In genomic region chr11:102047305-102047924, GRCh38 we compare ENCODE assay signal across 8 cellular contexts. TPM values are rescaled to one million over a fixed set of nuclear protein-coding genes. Genes with fewer than 3 reads are reported as not detected.
DNase-seq lines count a peak whose midpoint lies in the region; ATAC-seq and TF ChIP-seq lines count a peak whose summit lies in the region.

Gene CFAP300 (plus strand): TSS chr11:102047437. CDS start chr11:102047471, 34 bp downstream.

- no peaks in the 10 kb centered on the region for H3K9me3 ChIP-seq in subcutaneous abdominal adipose tissue (ENCODE audit: control insufficient read depth in 5 of 5, low read length in 5 of 5)

- H3K27me3 ChIP-seq in subcutaneous abdominal adipose tissue (ENCODE audit: control insufficient read depth in 5 of 5, insufficient read depth in 4 of 5, low read length in 5 of 5) = peaks cover 0 to 8% (median 0%) of the 10 kb centered on the region in 5 donors

- peaks cover 0 to 10% of the 10 kb centered on the region in 2 donors for H3K4me1 Mint-ChIP-seq in natural killer cell

- peaks cover 23 to 49% of the 10 kb centered on the region in 2 donors for H3K27me3 Mint-ChIP-seq in natural killer cell (ENCODE audit: low read depth in 2 of 2)

- H3K4me3 ChIP-seq in HFF-Myc (replicated peaks; ENCODE audit: low read depth, low read length) (peak within 1 kb of the TSS; percentile 54), foreskin fibroblast (ENCODE audit: low read depth in 1 of 2, low read length in 2 of 2) (peak within 1 kb of the TSS; percentile 68 to 81), subcutaneous abdominal adipose tissue (ENCODE audit: low read depth in 1 of 5, low read length in 5 of 5) (peak within 1 kb of the TSS; percentile 59 to 81 (median 77))

- peak in 1 of 3 donors; percentile 32 for ATAC-seq in natural killer cell

- peak within 1 kb of the TSS; percentile 49 for H3K4me3 Mint-ChIP-seq in natural killer cell

- peaks cover 0 to 16% (median 12%) of the 10 kb centered on the region in 5 donors for H3K4me1 ChIP-seq in subcutaneous abdominal adipose tissue (ENCODE audit: control insufficient read depth in 5 of 5, insufficient read depth in 5 of 5, low read length in 5 of 5)

- TF ChIP-seq CTCF in HFF-Myc (IDR thresholded peaks at IDR 0.05; ENCODE audit: low read depth, low read length, missing control alignments) = no peak
- no peak for TF ChIP-seq CTCF in foreskin fibroblast (IDR thresholded peaks at IDR 0.05; ENCODE audit: low read depth, low read length)
- no peak for TF ChIP-seq CTCF in natural killer cell (IDR thresholded peaks at IDR 0.05)

- H3K27ac Mint-ChIP-seq in natural killer cell = no peak within 1 kb of the TSS

- intact Hi-C loops in natural killer cell (cut with micrococcal nuclease) = no loop called here

- DNase-seq in C1 segment of cervical spinal cord (lab: John Stamatoyannopoulos, UW) (peak in 10 of 14 donors; percentile 1 to 39 (median 10)), HFF-Myc (ENCODE audit: extremely low read depth, low read depth) (peak; percentile 25), NCI-H69 (lab: John Stamatoyannopoulos, UW) (peak; percentile 72), foreskin fibroblast (peak; percentile 71 to 91), natural killer cell (no peak), NOMO-1 treated with dmso at 0.1 percent for 144 hours (lab: John Stamatoyannopoulos, UW; ENCODE audit: unreplicated experiment) (no peak)
- DNase-seq in activated T-helper 9 cell treated with anti-CD3 and anti-CD28 coated beads, Interleukin-2, amount 50 U/mL, for 16 hours (ENCODE audit: low read depth) = peak; percentile 14

- H3K36me3 Mint-ChIP-seq in natural killer cell = no peaks in the 10 kb centered on the region

- peak within 1 kb of the TSS; percentile 78 for H3K27ac ChIP-seq in subcutaneous abdominal adipose tissue (ENCODE audit: low read depth, low read length)

- H3K9me3 Mint-ChIP-seq in natural killer cell = no peaks in the 10 kb centered on the region

- H3K36me3 ChIP-seq in subcutaneous abdominal adipose tissue (ENCODE audit: control insufficient read depth in 5 of 5, insufficient read depth in 5 of 5, low read length in 5 of 5) = no peaks in the 10 kb centered on the region

- peak within 1 kb of the TSS in 4 of 5 donors; percentile 52 to 78 (median 68) for H3K9ac ChIP-seq in subcutaneous abdominal adipose tissue (ENCODE audit: low read length in 5 of 5)

RNA-seq across cellular contexts. Expression of gene CFAP300, which starts in this region (rescaled TPM):
- not detected for total RNA-seq in natural killer cell

Comparison
In these comparisons a context has a peak if more than half of its experiments do, and no peak if none do; other contexts are left out.
1. DNase-seq: peak in C1 segment of cervical spinal cord (10 of 14), HFF-Myc (single experiment), NCI-H69 (single experiment), activated T-helper 9 cell treated with anti-CD3 and anti-CD28 coated beads, Interleukin-2, amount 50 U/mL, for 16 hours (single experiment) and foreskin fibroblast (2 of 2); none in natural killer cell (single experiment) and NOMO-1 treated with dmso at 0.1 percent for 144 hours (single experiment).
2. Peak in every context shown above with its lines, with median percentiles within 50 percentile points of each other: H3K4me3 ChIP-seq.